9 cellular contexts compared by ENCODE assay signal in the genomic region with DNA sequence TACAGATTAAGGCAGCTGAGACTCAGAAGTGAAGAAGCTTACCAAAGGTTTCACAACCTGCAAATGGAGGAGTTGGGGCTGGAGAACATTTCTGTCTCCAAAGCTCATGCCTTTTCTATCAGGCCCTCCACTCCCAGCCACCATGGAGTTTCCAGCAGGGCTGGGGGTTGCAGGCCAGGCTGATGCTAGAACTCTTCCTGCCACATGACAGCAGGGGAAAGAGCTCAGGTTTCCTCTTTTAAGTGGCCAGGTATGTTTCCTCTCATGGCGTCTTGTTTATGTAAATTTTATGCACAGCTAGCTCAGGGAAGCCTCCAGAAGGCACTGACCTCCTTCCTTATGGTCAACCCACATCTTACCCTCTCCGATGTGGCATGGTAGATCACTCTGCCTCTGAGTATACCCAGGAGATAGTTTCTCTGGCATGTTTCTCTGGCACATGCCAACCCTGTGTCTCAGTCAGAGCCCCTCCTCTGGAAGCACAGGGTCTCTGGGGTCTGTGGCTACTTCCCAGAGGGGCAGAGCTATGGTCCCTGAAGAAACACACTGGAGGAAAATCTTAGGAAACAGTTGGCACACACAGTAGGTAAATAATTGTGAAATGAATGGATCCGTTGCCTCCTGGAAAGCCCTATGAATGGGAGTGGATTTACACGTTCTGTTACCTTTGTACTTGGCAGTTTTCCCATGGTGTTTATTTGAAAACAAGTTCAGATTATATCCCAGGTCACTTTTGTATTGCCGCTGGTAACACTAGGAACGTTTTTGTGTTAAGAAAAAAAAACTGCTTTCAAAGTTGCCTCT. TPM values are rescaled to one million over a fixed set of nuclear protein-coding genes. Genes with fewer than 3 reads are reported as not detected.
DNase-seq lines count a peak whose midpoint lies in the region; ATAC-seq and TF ChIP-seq lines count a peak whose summit lies in the region.
"Had no signal": no experiment of that assay in that cellular context is flagged by ENCODE, and none has a peak within 500 bp of the region (broad histone marks: within the 10 kb centered on the region; RNA-seq: fewer than 3 reads in every experiment).

No MANE protein-coding gene starts in this region.

- H2AFZ ChIP-seq in DND-41 (ENCODE audit: low read depth, low read length) = peak overlapping the region; percentile 42; the same call in 1 of the 2 replicates
- H2AFZ ChIP-seq: parathyroid adenoma had no signal

- H3K36me3 Mint-ChIP-seq in nephron (ENCODE audit: low read depth) = peaks cover 5% of the 10 kb centered on the region

- H3K4me2 ChIP-seq in DND-41 (ENCODE audit: insufficient read depth, low read length) = peak overlapping the region; percentile 64

- H3K27me3 ChIP-seq in DND-41 (ENCODE audit: insufficient read depth, low read length, poor library complexity) (no peaks in the 10 kb centered on the region), colonic mucosa (no peaks in the 10 kb centered on the region)

- peak overlapping the region in 2 of 3 experiments; percentile 36 to 55 for H3K4me3 Mint-ChIP-seq in nephron

- no peaks in the 10 kb centered on the region for H3K9me3 ChIP-seq in DND-41 (ENCODE audit: insufficient read depth, low read length, severe bottlenecking)
- no peaks in the 10 kb centered on the region for H3K9me3 ChIP-seq in colonic mucosa

- H3K9ac ChIP-seq in DND-41 (ENCODE audit: low read depth, low read length) (peak overlapping the region; percentile 50), colonic mucosa (ENCODE audit: low read depth in 2 of 2, low read length in 2 of 2) (peak overlapping the region in 1 of 2 donors; percentile 40)
- H3K9ac ChIP-seq: parathyroid adenoma had no signal

- peaks cover 28% of the 10 kb centered on the region for H3K4me1 Mint-ChIP-seq in nephron

- TF ChIP-seq CTCF in DND-41 (IDR thresholded peaks at IDR 0.05; ENCODE audit: borderline replicate concordance, extremely low read depth, low read length, poor library complexity, severe bottlenecking) = no peak
- no peak for TF ChIP-seq CTCF in colonic mucosa (IDR thresholded peaks at IDR 0.05)
- no peak for TF ChIP-seq CTCF in nephron (IDR thresholded peaks at IDR 0.05; ENCODE audit: unreplicated experiment in 3 of 3)

- H4K20me1 ChIP-seq in DND-41 (ENCODE audit: insufficient read depth, low read length) = no peaks in the 10 kb centered on the region

- H3K4me1 ChIP-seq in DND-41 (ENCODE audit: insufficient read depth, low read length) = peaks cover 28% of the 10 kb centered on the region
- no peaks in the 10 kb centered on the region for H3K4me1 ChIP-seq in colonic mucosa
- H3K4me1 ChIP-seq: parathyroid adenoma had no signal

- peak; percentile 18 for DNase-seq in DND-41
- DNase-seq in KBM-7 = peak; percentile 24
- DNase-seq in colonic mucosa = no peak
- no peak for DNase-seq in cortex of kidney (lab: John Stamatoyannopoulos, UW)
- DNase-seq: effector memory CD4-positive, alpha-beta T cell had no signal

- no peaks in the 10 kb centered on the region for H3K9me3 Mint-ChIP-seq in nephron

- intact Hi-C loops in colonic mucosa (cut with DNase I) = no loop called here

- ATAC-seq in DND-41 (ENCODE audit: insufficient read depth, low read depth) (peak; percentile 51; the same call in 2 of the 3 replicates), GM21423 (IDR thresholded peaks at IDR 0.05; ENCODE audit: unreplicated experiment) (no peak), GM18907 (IDR thresholded peaks at IDR 0.05; ENCODE audit: unreplicated experiment) (no peak)

- H3K27me3 Mint-ChIP-seq in nephron (ENCODE audit: low read depth) = no peaks in the 10 kb centered on the region

- H3K27ac ChIP-seq in DND-41 (ENCODE audit: low read length) = peak overlapping the region; percentile 86
- peak overlapping the region; percentile 65 for H3K27ac ChIP-seq in colonic mucosa
- H3K27ac ChIP-seq: parathyroid adenoma had no signal

- H3K36me3 ChIP-seq in DND-41 (ENCODE audit: insufficient read depth, low read length) = peaks cover 3% of the 10 kb centered on the region
- no peaks in the 10 kb centered on the region for H3K36me3 ChIP-seq in colonic mucosa

- H3K79me2 ChIP-seq in DND-41 (ENCODE audit: insufficient read depth, low read length) = peaks cover 22% of the 10 kb centered on the region
- H3K79me2 ChIP-seq: parathyroid adenoma had no signal

- peak overlapping the region; percentile 81 to 95 (median 92) for H3K27ac Mint-ChIP-seq in nephron

- in situ Hi-C loops in KBM-7 (cut with MboI; ENCODE audit: low pct_unique_long_range_greater_than_20kb, low sequenced_read_pairs) = no loop called here

- H3K4me3 ChIP-seq in DND-41 (ENCODE audit: low read depth in 1 of 2, low read length in 2 of 2) (peak overlapping the region in 1 of 2 experiments; percentile 38; a peak in 2 of 4 replicates), colonic mucosa (no peak overlapping the region)

RNA-seq across cellular contexts. Expression of a gene that starts 28.9 kb away (rescaled TPM):
- 10 to 100 TPM; 18.5 to 37.7 TPM for total RNA-seq in colonic mucosa

Comparison
In these comparisons a context has a peak if more than half of its experiments do, and no peak if none do; other contexts are left out.
1. DNase-seq: peak in DND-41 (single experiment) and KBM-7 (single experiment); none in colonic mucosa (single experiment) and cortex of kidney (single experiment).